ENCODE assay signal across 9 cellular contexts in genomic region chr3:13544293-13544831, GRCh38. TPM values are rescaled to one million over a fixed set of nuclear protein-coding genes. Genes with fewer than 3 reads are reported as not detected.
DNase-seq lines count a peak whose midpoint lies in the region; ATAC-seq and TF ChIP-seq lines count a peak whose summit lies in the region.
"Had no signal": no experiment of that assay in that cellular context is flagged by ENCODE, and none has a peak within 500 bp of the region (broad histone marks: within the 10 kb centered on the region; RNA-seq: fewer than 3 reads in every experiment).

No MANE protein-coding gene starts in this region.

- H3K27me3 ChIP-seq in tibial nerve (no peaks in the 10 kb centered on the region), PC-3 (ENCODE audit: low read length) (no peaks in the 10 kb centered on the region)

- no peaks in the 10 kb centered on the region for H3K9me2 ChIP-seq in PC-3 (replicated peaks; ENCODE audit: low read length)

- TF ChIP-seq EP300 in tibial nerve (IDR thresholded peaks at IDR 0.05) = no peak

- no peak for TF ChIP-seq POLR2A in tibial nerve (IDR thresholded peaks at IDR 0.05)

- in situ Hi-C loops in astrocyte of the cerebellum (cut with HindIII; ENCODE audit: low sequenced_read_pairs) = no loop called here

- H2AFZ ChIP-seq in PC-3 (ENCODE audit: low read length) = no peak overlapping the region

- peak; percentile 43 for ATAC-seq in omental fat pad (ENCODE audit: low FRiP score)
- ATAC-seq in PC-3 = no peak

- no peaks in the 10 kb centered on the region for H3K9me3 ChIP-seq in tibial nerve
- peaks cover 3% of the 10 kb centered on the region; the same call in 1 of the 2 replicates for H3K9me3 ChIP-seq in PC-3 (ENCODE audit: low read length)

- no peaks in the 10 kb centered on the region for H3F3A ChIP-seq in PC-3 (ENCODE audit: low read length, unreplicated experiment)

- H3K4me1 ChIP-seq in tibial nerve = peaks cover 0 to 59% (median 14%) of the 10 kb centered on the region in 4 donors
- H3K4me1 ChIP-seq in PC-3 (ENCODE audit: insufficient read depth, low read length) = peaks cover 5% of the 10 kb centered on the region; the same call in 1 of the 2 replicates

- H3K4me3 ChIP-seq in astrocyte of the cerebellum (ENCODE audit: low read depth, low read length) = no peak overlapping the region
- no peak overlapping the region for H3K4me3 ChIP-seq in tibial nerve
- H3K4me3 ChIP-seq in PC-3 (ENCODE audit: low read length) = no peak overlapping the region

- no peaks in the 10 kb centered on the region for H3K79me2 ChIP-seq in PC-3 (ENCODE audit: low read length)

- intact Hi-C loops in PC-3 (cut with micrococcal nuclease) = no loop called here

- TF ChIP-seq CTCF in astrocyte of the cerebellum (IDR thresholded peaks at IDR 0.05; ENCODE audit: low read depth, low read length, missing control alignments) (no peak), omental fat pad (IDR thresholded peaks at IDR 0.05) (no peak), tibial nerve (IDR thresholded peaks at IDR 0.05) (no peak), PC-3 (conservative IDR thresholded peaks at IDR 0.05; ENCODE audit: low read depth, low read length) (no peak)

- POLR2A ChIA-PET in PC-3 (lab: Charles Lee; ENCODE audit: unreplicated experiment) = no interaction called here

- DNase-seq in AG08395 (ENCODE audit: low spot score) (peak; percentile 87), T-helper 9 cell (peak; percentile 6), astrocyte of the cerebellum (ENCODE audit: low read depth) (peak; percentile 78), omental fat pad (ENCODE audit: low spot score) (no peak), tibial nerve (ENCODE audit: low spot score in 2 of 2) (no peak), NCI-H82 treated with DMSO at 0.1 percent for 48 hours (lab: John Stamatoyannopoulos, UW; ENCODE audit: unreplicated experiment) (no peak), COLO668 (lab: John Stamatoyannopoulos, UW; ENCODE audit: unreplicated experiment) (no peak), PC-3 (no peak)
- DNase-seq: nephron progenitor cell had no signal

- H4K20me1 ChIP-seq in PC-3 (ENCODE audit: low read length) = no peaks in the 10 kb centered on the region

- H3K9ac ChIP-seq in PC-3 (ENCODE audit: low read length) = no peak overlapping the region

- no peaks in the 10 kb centered on the region for H3K36me3 ChIP-seq in tibial nerve
- H3K36me3 ChIP-seq in PC-3 (ENCODE audit: low read depth, low read length) = no peaks in the 10 kb centered on the region

- no TSS peak for BruUV-seq in PC-3 (replicated peaks; lab: Mats Ljungman, UMichigan)

- 40 to 47% methylated on average over 6 of the region's 6 CpGs for WGBS in tibial nerve, 2 donors

- CTCF ChIA-PET in PC-3 (lab: Charles Lee) = no interaction called here

- H3K27ac ChIP-seq in tibial nerve = peak overlapping the region in 1 of 4 donors; percentile 88
- H3K27ac ChIP-seq in PC-3 (ENCODE audit: low read length) = no peak overlapping the region

- no peak overlapping the region for H3K4me2 ChIP-seq in PC-3 (ENCODE audit: low read length)

RNA-seq across cellular contexts. Expression of gene FBLN2, which starts 4.6 kb away (rescaled TPM):
- total RNA-seq in omental fat pad = 100 to 1,000 TPM; 156 to 568 (median 187) TPM
- total RNA-seq in tibial nerve = 100 to 1,000 TPM; 185 to 445 (median 240) TPM
- 0.11 and 2.1 TPM in 2 replicates for total RNA-seq in PC-3 (2014; rRNA removed)

Comparison
In these comparisons a context has a peak if more than half of its experiments do, and no peak if none do; other contexts are left out.
1. DNase-seq: peak in AG08395 (single experiment), T-helper 9 cell (single experiment) and astrocyte of the cerebellum (single experiment); none in omental fat pad (single experiment), tibial nerve (0 of 2), NCI-H82 treated with DMSO at 0.1 percent for 48 hours (single experiment), COLO668 (single experiment) and PC-3 (single experiment).
2. RNA of gene FBLN2, which starts 4.6 kb away (total RNA-seq): 185 to 445 TPM in tibial nerve and 156 to 568 TPM in omental fat pad; 0.11 to 2.1 TPM in PC-3; every median in the first group is over 10 times any median in the second.